8 cellular contexts compared by ENCODE assay signal in genomic region chr4:47122592-47123291, GRCh38.
DNase-seq lines count a peak whose midpoint lies in the region; ATAC-seq and TF ChIP-seq lines count a peak whose summit lies in the region.

No MANE protein-coding gene starts in this region.

- peaks cover 0 to 5% (median 0%) of the 10 kb centered on the region in 5 experiments for H3K9me3 Mint-ChIP-seq in brain

- no peaks in the 10 kb centered on the region for H3K36me3 ChIP-seq in iPS DF 6.9 (ENCODE audit: control insufficient read depth, insufficient read depth, low read length)

- no peaks in the 10 kb centered on the region for H3K27me3 Mint-ChIP-seq in brain

- peak; percentile 76 to 87 for TF ChIP-seq CTCF in brain (conservative IDR thresholded peaks at IDR 0.05)

- no peak overlapping the region for H3K4me3 ChIP-seq in iPS DF 6.9 (ENCODE audit: low read length)

- H3K4me1 ChIP-seq in iPS DF 6.9 (ENCODE audit: control insufficient read depth, insufficient read depth, low read length): no peaks in the 10 kb centered on the region

- no peaks in the 10 kb centered on the region for H3K36me3 Mint-ChIP-seq in brain

- H3K27me3 ChIP-seq in iPS DF 6.9 (ENCODE audit: control insufficient read depth, insufficient read depth, low read length): no peaks in the 10 kb centered on the region

- H3K27ac Mint-ChIP-seq in brain: peak overlapping the region in 3 of 5 experiments; percentile 19 to 61 (median 19)

- H3K9me3 ChIP-seq in iPS DF 6.9 (ENCODE audit: control insufficient read depth, insufficient read depth, low read length): peaks cover 1% of the 10 kb centered on the region; the same call in 1 of the 2 replicates

- DNase-seq in AG08395 (ENCODE audit: low spot score) (peak; percentile 12), NCI-H1092 (lab: John Stamatoyannopoulos, UW) (peak; percentile 39), T follicular helper cell (ENCODE audit: low read depth) (peak; percentile 8), iPS DF 6.9 (ENCODE audit: low read depth, low spot score) (peak; percentile 43)
- DNase-seq in stimulated activated CD4-positive, alpha-beta T cell treated with anti-CD3 and anti-CD28 coated beads, Interleukin-1b, Interleukin-23, amount 100 ng/mL, for 1 hour (ENCODE audit: low read depth in 2 of 2): peak; percentile 1 to 2

- no peak overlapping the region for H3K27ac ChIP-seq in iPS DF 6.9 (ENCODE audit: low read length)

- no CpG with 5 or more reads among the region's 4 CpGs for WGBS in iPS DF 6.9 (ENCODE audit: insufficient coverage, insufficient read length)

- ATAC-seq in GM18498 (IDR thresholded peaks at IDR 0.05; ENCODE audit: unreplicated experiment): peak; percentile 93
- peak; percentile 95 for ATAC-seq in HG02798 (IDR thresholded peaks at IDR 0.05; ENCODE audit: poor library complexity, unreplicated experiment)

- H3K4me3 Mint-ChIP-seq in brain: peak overlapping the region in 1 of 5 experiments; percentile 27

- H3K4me1 Mint-ChIP-seq in brain: peaks cover 10% of the 10 kb centered on the region
